In genomic region chr2:71503827-71504226, GRCh38 we compare ENCODE assay signal across 17 cellular contexts. TPM values are rescaled to one million over a fixed set of nuclear protein-coding genes. Genes with fewer than 3 reads are reported as not detected.
DNase-seq lines count a peak whose midpoint lies in the region; ATAC-seq, FAIRE-seq and TF ChIP-seq lines count a peak whose summit lies in the region.
"Had no signal": no experiment of that assay in that cellular context is flagged by ENCODE, and none has a peak within 500 bp of the region (broad histone marks: within the 10 kb centered on the region; RNA-seq: fewer than 3 reads in every experiment).

No MANE protein-coding gene starts in this region.

- peaks cover 19% of the 10 kb centered on the region for H3K4me1 ChIP-seq in astrocyte (ENCODE audit: insufficient read depth, low read length)
- H3K4me1 ChIP-seq in lung (ENCODE audit: control insufficient read depth in 2 of 2, insufficient read depth in 2 of 2, low read length in 2 of 2): peaks cover 30 to 42% of the 10 kb centered on the region in 2 donors
- H3K4me1 ChIP-seq in spleen: peaks cover 5 to 88% (median 52%) of the 10 kb centered on the region in 6 donors
- H3K4me1 ChIP-seq: pancreas had no signal

- H2AFZ ChIP-seq in astrocyte (ENCODE audit: low read depth, low read length): peak overlapping the region; percentile 22

- H3K9me3 ChIP-seq in astrocyte (ENCODE audit: insufficient read depth, low read depth, low read length) (no peaks in the 10 kb centered on the region), lung (ENCODE audit: control insufficient read depth in 2 of 2, insufficient read depth in 1 of 2, low read length in 1 of 2) (no peaks in the 10 kb centered on the region), spleen (no peaks in the 10 kb centered on the region)
- H3K9me3 ChIP-seq: pancreas had no signal

- no peak overlapping the region for H3K4me2 ChIP-seq in astrocyte (ENCODE audit: low read length)

- no peak overlapping the region for H3K4me3 ChIP-seq in astrocyte (ENCODE audit: insufficient read depth, low read depth, low read length)
- no peak overlapping the region for H3K4me3 ChIP-seq in lung
- no peak overlapping the region for H3K4me3 ChIP-seq in spleen
- H3K4me3 ChIP-seq: pancreas had no signal

- peaks cover 2% of the 10 kb centered on the region for H3K27me3 Mint-ChIP-seq in astrocyte (ENCODE audit: low read depth, unreplicated experiment)

- DNase-seq in astrocyte (ENCODE audit: low read depth) (no peak), Right ventricle myocardium superior (peak; percentile 67), lung (ENCODE audit: low spot score) (no peak), spleen (peak; percentile 78), NCI-H510A (lab: John Stamatoyannopoulos, UW) (no peak)
- no peak for DNase-seq in activated effector memory CD4-positive, alpha-beta T cell treated with anti-CD3 and anti-CD28 coated beads, Interleukin-2, amount 50 U/mL, for 16 hours
- DNase-seq in activated naive CD4-positive, alpha-beta T cell treated with anti-CD3 and anti-CD28 coated beads, Interleukin-2, amount 50 U/mL, for 16 hours: no peak
- DNase-seq: activated naive CD4-positive, alpha-beta T cell treated with Interleukin-2 at 50 U/mL for 16 hours; cerebellar nuclear complex; DMS53; kidney glomerular epithelial cell; NCI-H2107; pancreas; stimulated activated CD4-positive, alpha-beta T cell treated with anti-CD3 and anti-CD28 coated beads, Interleukin-4, amount 100 ng/mL, for 24 hours; stimulated activated naive CD4-positive, alpha-beta T cell had no signal

- TF ChIP-seq CTCF in astrocyte (IDR thresholded peaks at IDR 0.05; ENCODE audit: insufficient read depth, low read depth, low read length) (no peak), lung (IDR thresholded peaks at IDR 0.05; ENCODE audit: control extremely low read depth, extremely low read depth) (no peak), spleen (IDR thresholded peaks at IDR 0.05 in 8 of 11, conservative IDR thresholded peaks at IDR 0.05 in 3 of 11) (no peak)

- peak; percentile 73 for ATAC-seq in Right ventricle myocardium superior (ENCODE audit: poor library complexity)
- ATAC-seq in lung (ENCODE audit: insufficient read depth, low FRiP score): no peak
- no peak for ATAC-seq in HG03378 (IDR thresholded peaks at IDR 0.05; ENCODE audit: unreplicated experiment)
- ATAC-seq: pancreas had no signal

- H3K27me3 ChIP-seq in astrocyte (ENCODE audit: insufficient read depth, low read length) (no peaks in the 10 kb centered on the region), lung (ENCODE audit: control insufficient read depth, insufficient read depth) (no peaks in the 10 kb centered on the region), spleen (replicated peaks in 1 of 7) (no peaks in the 10 kb centered on the region)
- H3K27me3 ChIP-seq: pancreas had no signal

- peaks cover 33% of the 10 kb centered on the region for H3K36me3 Mint-ChIP-seq in astrocyte (ENCODE audit: low read depth, unreplicated experiment)

- no peaks in the 10 kb centered on the region for H4K20me1 ChIP-seq in astrocyte (ENCODE audit: insufficient read depth, low read length)

- 60 to 71% methylated on average over 7 of the region's 7 CpGs for WGBS in lung, 2 donors
- 61 to 76% (median 66%) methylated on average over 7 of the region's 7 CpGs for WGBS in spleen, 5 donors

- H3K36me3 ChIP-seq in astrocyte (ENCODE audit: insufficient read depth, low read length) (no peaks in the 10 kb centered on the region), lung (ENCODE audit: control insufficient read depth in 2 of 2, insufficient read depth in 2 of 2, low read length in 2 of 2) (no peaks in the 10 kb centered on the region), spleen (peaks cover 0 to 58% (median 0%) of the 10 kb centered on the region in 6 donors)
- H3K36me3 ChIP-seq: pancreas had no signal

- no peak overlapping the region for H3K9ac ChIP-seq in astrocyte (ENCODE audit: low read length)

- peak overlapping the region; percentile 78 for H3K27ac Mint-ChIP-seq in astrocyte (ENCODE audit: unreplicated experiment)
- H3K27ac Mint-ChIP-seq: B cell had no signal

- intact Hi-C loops in Right ventricle myocardium superior (cut with DNase I): loop anchor here (2.0 kb wide), 1 partner anchor 41 kb away; no protein-coding TSS in a partner anchor
- intact Hi-C loops in spleen (cut with DNase I; ENCODE audit: low total_unique reads): no loop called here

- H3K4me1 Mint-ChIP-seq in astrocyte (ENCODE audit: low read depth, unreplicated experiment): peaks cover 41% of the 10 kb centered on the region
- H3K4me1 Mint-ChIP-seq: B cell had no signal

- H3K79me2 ChIP-seq in astrocyte (ENCODE audit: insufficient read depth, low read length): no peaks in the 10 kb centered on the region

- no peak for TF ChIP-seq POLR2A in spleen (IDR thresholded peaks at IDR 0.05)

- H3K9me3 Mint-ChIP-seq in astrocyte (ENCODE audit: unreplicated experiment): no peaks in the 10 kb centered on the region

- no peak overlapping the region for H3K27ac ChIP-seq in astrocyte (ENCODE audit: low read depth, low read length)
- H3K27ac ChIP-seq in lung (ENCODE audit: low read depth in 1 of 2, low read length in 1 of 2): peak overlapping the region; percentile 72 to 79
- peak overlapping the region in 7 of 8 donors; percentile 15 to 81 (median 74) for H3K27ac ChIP-seq in spleen
- H3K27ac ChIP-seq: pancreas had no signal

- FAIRE-seq in astrocyte (lab: Jason Lieb, UNC): no peak
- FAIRE-seq: pancreas had no signal

- no peak overlapping the region for H3K4me3 Mint-ChIP-seq in astrocyte (ENCODE audit: unreplicated experiment)
- H3K4me3 Mint-ChIP-seq: B cell had no signal

RNA-seq across cellular contexts. Expression of gene DYSF, which starts 50.5 kb away (rescaled TPM):
- total RNA-seq in astrocyte (123 and 140 TPM in 2 replicates), Right ventricle myocardium superior (45.8 TPM), lung (10 to 100 TPM; 31.8 to 48.3 TPM), spleen (100 to 1,000 TPM; 114 to 287 (median 142) TPM)
- polyA plus RNA-seq in lung (10 to 100 TPM; 12.9 to 56.2 TPM), spleen (10 to 100 TPM in 2 of 3 donors, 1 to 10 TPM in 1; 4.0 to 36.0 (median 13.7) TPM)

Comparison
In these comparisons a context has a peak if more than half of its experiments do, and no peak if none do; other contexts are left out.
1. DNase-seq: peak in Right ventricle myocardium superior (single experiment) and spleen (single experiment); none in astrocyte (single experiment), lung (single experiment), NCI-H510A (single experiment), activated effector memory CD4-positive, alpha-beta T cell treated with anti-CD3 and anti-CD28 coated beads, Interleukin-2, amount 50 U/mL, for 16 hours (single experiment) and activated naive CD4-positive, alpha-beta T cell treated with anti-CD3 and anti-CD28 coated beads, Interleukin-2, amount 50 U/mL, for 16 hours (single experiment).